In the genomic region with DNA sequence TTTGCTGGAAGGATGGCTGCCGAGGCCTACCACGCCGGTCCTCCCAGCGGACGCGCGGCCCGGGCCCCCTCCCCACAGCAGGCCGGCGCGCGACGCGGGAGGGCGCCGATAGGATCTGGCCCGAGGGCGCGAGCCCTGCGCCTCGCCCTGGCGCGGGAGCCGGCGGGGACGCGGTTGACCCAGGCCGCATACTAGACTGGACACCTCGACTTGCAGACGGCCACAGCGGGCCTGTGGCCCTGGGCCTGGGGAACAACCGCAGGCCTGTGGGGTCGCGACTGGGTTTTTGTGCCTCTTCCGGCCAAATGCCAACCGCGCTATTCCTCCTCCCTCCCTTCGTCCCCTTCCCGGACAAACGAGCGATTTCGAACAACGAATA, we compare ENCODE assay signal across 1 cellular context.
TF ChIP-seq lines count a peak whose summit lies in the region.

No MANE protein-coding gene starts in this region.

TF ChIP-seq in H1, 55 proteins besides CTCF, POLR2A, EP300 and RAD21 (continued from another document):
- TF ChIP-seq, protein P1, sequence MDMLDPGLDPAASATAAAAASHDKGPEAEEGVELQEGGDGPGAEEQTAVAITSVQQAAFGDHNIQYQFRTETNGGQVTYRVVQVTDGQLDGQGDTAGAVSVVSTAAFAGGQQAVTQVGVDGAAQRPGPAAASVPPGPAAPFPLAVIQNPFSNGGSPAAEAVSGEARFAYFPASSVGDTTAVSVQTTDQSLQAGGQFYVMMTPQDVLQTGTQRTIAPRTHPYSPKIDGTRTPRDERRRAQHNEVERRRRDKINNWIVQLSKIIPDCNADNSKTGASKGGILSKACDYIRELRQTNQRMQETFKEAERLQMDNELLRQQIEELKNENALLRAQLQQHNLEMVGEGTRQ (IDR thresholded peaks at IDR 0.05; ENCODE audit: low read length) = no peak
- TF ChIP-seq HDAC2 (IDR thresholded peaks at IDR 0.05; ENCODE audit: borderline replicate concordance in 1 of 2, low read depth in 2 of 2, low read length in 2 of 2) (no peak), ASH2L (IDR thresholded peaks at IDR 0.05; ENCODE audit: low read length) (peak; percentile 37), EZH2 (IDR thresholded peaks at IDR 0.05; ENCODE audit: low read depth, low read length, severe bottlenecking) (peak; percentile 41), KDM4A (IDR thresholded peaks at IDR 0.05; ENCODE audit: low read depth, low read length, severe bottlenecking) (peak; percentile 3), PHF8 (conservative IDR thresholded peaks at IDR 0.05; ENCODE audit: low read depth, low read length) (peak; percentile 25), GTF2F1 (IDR thresholded peaks at IDR 0.05; ENCODE audit: borderline replicate concordance, low read depth, low read length) (no peak), TAF1 (IDR thresholded peaks at IDR 0.05; ENCODE audit: low read depth, low read length) (0 out of 2 replicates have a peak, but pooled peaks have one; percentile 21), FOSL1 (IDR thresholded peaks at IDR 0.05; ENCODE audit: insufficient read depth, low read depth, low read length) (no peak), CBX5 (IDR thresholded peaks at IDR 0.05; ENCODE audit: low read depth, low read length) (no peak), BACH1 (IDR thresholded peaks at IDR 0.05; ENCODE audit: low read length) (no peak), SUZ12 (IDR thresholded peaks at IDR 0.05; ENCODE audit: low read length) (0 out of 2 replicates have a peak, but pooled peaks have one; percentile 18), SIN3A (conservative IDR thresholded peaks at IDR 0.05 in 1 of 2, IDR thresholded peaks at IDR 0.05 in 1 of 2; ENCODE audit: low read depth in 1 of 2, low read length in 2 of 2) (no peak), CHD1 (IDR thresholded peaks at IDR 0.05; ENCODE audit: low read depth, low read length) (no peak), SP1 (IDR thresholded peaks at IDR 0.05; ENCODE audit: low read depth, low read length) (no peak)
- TF ChIP-seq, protein P2, sequence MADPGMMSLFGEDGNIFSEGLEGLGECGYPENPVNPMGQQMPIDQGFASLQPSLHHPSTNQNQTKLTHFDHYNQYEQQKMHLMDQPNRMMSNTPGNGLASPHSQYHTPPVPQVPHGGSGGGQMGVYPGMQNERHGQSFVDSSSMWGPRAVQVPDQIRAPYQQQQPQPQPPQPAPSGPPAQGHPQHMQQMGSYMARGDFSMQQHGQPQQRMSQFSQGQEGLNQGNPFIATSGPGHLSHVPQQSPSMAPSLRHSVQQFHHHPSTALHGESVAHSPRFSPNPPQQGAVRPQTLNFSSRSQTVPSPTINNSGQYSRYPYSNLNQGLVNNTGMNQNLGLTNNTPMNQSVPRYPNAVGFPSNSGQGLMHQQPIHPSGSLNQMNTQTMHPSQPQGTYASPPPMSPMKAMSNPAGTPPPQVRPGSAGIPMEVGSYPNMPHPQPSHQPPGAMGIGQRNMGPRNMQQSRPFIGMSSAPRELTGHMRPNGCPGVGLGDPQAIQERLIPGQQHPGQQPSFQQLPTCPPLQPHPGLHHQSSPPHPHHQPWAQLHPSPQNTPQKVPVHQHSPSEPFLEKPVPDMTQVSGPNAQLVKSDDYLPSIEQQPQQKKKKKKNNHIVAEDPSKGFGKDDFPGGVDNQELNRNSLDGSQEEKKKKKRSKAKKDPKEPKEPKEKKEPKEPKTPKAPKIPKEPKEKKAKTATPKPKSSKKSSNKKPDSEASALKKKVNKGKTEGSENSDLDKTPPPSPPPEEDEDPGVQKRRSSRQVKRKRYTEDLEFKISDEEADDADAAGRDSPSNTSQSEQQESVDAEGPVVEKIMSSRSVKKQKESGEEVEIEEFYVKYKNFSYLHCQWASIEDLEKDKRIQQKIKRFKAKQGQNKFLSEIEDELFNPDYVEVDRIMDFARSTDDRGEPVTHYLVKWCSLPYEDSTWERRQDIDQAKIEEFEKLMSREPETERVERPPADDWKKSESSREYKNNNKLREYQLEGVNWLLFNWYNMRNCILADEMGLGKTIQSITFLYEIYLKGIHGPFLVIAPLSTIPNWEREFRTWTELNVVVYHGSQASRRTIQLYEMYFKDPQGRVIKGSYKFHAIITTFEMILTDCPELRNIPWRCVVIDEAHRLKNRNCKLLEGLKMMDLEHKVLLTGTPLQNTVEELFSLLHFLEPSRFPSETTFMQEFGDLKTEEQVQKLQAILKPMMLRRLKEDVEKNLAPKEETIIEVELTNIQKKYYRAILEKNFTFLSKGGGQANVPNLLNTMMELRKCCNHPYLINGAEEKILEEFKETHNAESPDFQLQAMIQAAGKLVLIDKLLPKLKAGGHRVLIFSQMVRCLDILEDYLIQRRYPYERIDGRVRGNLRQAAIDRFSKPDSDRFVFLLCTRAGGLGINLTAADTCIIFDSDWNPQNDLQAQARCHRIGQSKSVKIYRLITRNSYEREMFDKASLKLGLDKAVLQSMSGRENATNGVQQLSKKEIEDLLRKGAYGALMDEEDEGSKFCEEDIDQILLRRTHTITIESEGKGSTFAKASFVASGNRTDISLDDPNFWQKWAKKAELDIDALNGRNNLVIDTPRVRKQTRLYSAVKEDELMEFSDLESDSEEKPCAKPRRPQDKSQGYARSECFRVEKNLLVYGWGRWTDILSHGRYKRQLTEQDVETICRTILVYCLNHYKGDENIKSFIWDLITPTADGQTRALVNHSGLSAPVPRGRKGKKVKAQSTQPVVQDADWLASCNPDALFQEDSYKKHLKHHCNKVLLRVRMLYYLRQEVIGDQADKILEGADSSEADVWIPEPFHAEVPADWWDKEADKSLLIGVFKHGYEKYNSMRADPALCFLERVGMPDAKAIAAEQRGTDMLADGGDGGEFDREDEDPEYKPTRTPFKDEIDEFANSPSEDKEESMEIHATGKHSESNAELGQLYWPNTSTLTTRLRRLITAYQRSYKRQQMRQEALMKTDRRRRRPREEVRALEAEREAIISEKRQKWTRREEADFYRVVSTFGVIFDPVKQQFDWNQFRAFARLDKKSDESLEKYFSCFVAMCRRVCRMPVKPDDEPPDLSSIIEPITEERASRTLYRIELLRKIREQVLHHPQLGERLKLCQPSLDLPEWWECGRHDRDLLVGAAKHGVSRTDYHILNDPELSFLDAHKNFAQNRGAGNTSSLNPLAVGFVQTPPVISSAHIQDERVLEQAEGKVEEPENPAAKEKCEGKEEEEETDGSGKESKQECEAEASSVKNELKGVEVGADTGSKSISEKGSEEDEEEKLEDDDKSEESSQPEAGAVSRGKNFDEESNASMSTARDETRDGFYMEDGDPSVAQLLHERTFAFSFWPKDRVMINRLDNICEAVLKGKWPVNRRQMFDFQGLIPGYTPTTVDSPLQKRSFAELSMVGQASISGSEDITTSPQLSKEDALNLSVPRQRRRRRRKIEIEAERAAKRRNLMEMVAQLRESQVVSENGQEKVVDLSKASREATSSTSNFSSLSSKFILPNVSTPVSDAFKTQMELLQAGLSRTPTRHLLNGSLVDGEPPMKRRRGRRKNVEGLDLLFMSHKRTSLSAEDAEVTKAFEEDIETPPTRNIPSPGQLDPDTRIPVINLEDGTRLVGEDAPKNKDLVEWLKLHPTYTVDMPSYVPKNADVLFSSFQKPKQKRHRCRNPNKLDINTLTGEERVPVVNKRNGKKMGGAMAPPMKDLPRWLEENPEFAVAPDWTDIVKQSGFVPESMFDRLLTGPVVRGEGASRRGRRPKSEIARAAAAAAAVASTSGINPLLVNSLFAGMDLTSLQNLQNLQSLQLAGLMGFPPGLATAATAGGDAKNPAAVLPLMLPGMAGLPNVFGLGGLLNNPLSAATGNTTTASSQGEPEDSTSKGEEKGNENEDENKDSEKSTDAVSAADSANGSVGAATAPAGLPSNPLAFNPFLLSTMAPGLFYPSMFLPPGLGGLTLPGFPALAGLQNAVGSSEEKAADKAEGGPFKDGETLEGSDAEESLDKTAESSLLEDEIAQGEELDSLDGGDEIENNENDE (IDR thresholded peaks at IDR 0.05; ENCODE audit: insufficient replicate concordance, low read length) = no peak
